ENCODE assay signal across 24 cellular contexts in genomic region chr3:198048445-198048844, GRCh38.
"Had no signal": no experiment of that assay in that cellular context is flagged by ENCODE, and none has a peak within 500 bp of the region (broad histone marks: within the 10 kb centered on the region; RNA-seq: fewer than 3 reads in every experiment).

No MANE protein-coding gene starts in this region.

- H3K27ac ChIP-seq: colonic mucosa, coronary artery, dorsolateral prefrontal cortex, epithelial cell of prostate, esophagus muscularis mucosa, esophagus squamous epithelium, foreskin keratinocyte, gastrocnemius medialis, gastroesophageal sphincter, heart left ventricle, heart right ventricle, hepatocyte had no signal

- H3K9me3 Mint-ChIP-seq: dendritic cell treated with granulocyte-macrophage colony-stimulating factor and Interleukin-4, amounts not matched to agents 40 ng/mL and 50 ng/mL, for 4 days; effector memory CD8-positive, alpha-beta T cell had no signal

- H3K9me3 ChIP-seq: colonic mucosa, esophagus muscularis mucosa, esophagus squamous epithelium, gastrocnemius medialis, gastroesophageal sphincter had no signal

- H3K4me3 Mint-ChIP-seq: dendritic cell treated with granulocyte-macrophage colony-stimulating factor and Interleukin-4, amounts not matched to agents 40 ng/mL and 50 ng/mL, for 4 days; effector memory CD8-positive, alpha-beta T cell; endodermal cell had no signal

- DNase-seq: colonic mucosa; cortex of kidney; dermis blood vessel endothelial cell; dorsolateral prefrontal cortex; effector CD4-positive, alpha-beta T cell; effector CD8-positive, alpha-beta T cell; effector memory CD4-positive, alpha-beta T cell; effector memory CD8-positive, alpha-beta T cell; endodermal cell; erythroblast; esophagus squamous epithelium; foreskin fibroblast; foreskin keratinocyte; foreskin melanocyte; gastrocnemius medialis; glutamatergic neuron; heart left ventricle; heart right ventricle had no signal

- H3K27ac Mint-ChIP-seq: dendritic cell treated with granulocyte-macrophage colony-stimulating factor and Interleukin-4, amounts not matched to agents 40 ng/mL and 50 ng/mL, for 4 days; endodermal cell had no signal

- H3K36me3 ChIP-seq: colonic mucosa, esophagus muscularis mucosa, esophagus squamous epithelium, gastrocnemius medialis, gastroesophageal sphincter, heart left ventricle, heart right ventricle had no signal

- H3K4me1 ChIP-seq: colonic mucosa, esophagus muscularis mucosa, esophagus squamous epithelium, foreskin keratinocyte, gastrocnemius medialis, gastroesophageal sphincter, heart left ventricle, heart right ventricle had no signal

- H3K4me1 Mint-ChIP-seq: endodermal cell had no signal

- H3K4me3 ChIP-seq: colonic mucosa, coronary artery, dorsolateral prefrontal cortex, esophagus muscularis mucosa, esophagus squamous epithelium, gastrocnemius medialis, gastroesophageal sphincter, heart left ventricle, heart right ventricle, hepatocyte had no signal
